ENCODE assay signal across 10 cellular contexts in the genomic region with DNA sequence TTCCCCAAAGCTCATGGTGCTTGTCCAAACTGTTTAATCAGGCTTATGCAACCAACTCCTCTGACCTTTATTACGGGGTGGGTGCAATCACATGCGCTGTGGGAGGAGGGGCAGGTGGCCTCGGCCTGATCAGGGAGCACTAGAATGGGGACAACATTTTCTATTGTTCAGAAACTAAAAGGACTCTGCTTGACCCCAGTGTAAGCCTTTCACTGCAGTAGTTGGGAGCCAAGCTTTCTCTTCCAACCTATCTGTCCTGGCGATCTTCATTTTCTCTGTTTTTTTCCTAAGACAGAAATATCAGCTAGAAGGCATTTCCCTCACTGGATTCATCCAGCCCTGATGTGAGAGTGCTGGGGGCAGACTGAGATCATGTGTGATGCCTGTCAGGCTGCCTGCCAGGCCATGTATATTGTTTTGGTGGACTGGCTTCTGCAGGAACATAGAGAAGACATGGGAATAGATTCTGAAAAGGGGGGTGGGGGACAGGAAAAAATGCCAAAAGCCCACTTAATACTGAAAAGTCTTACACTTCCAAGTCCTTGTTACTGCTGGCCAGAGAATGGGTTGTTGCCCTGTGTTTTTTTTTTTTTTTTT.
DNase-seq lines count a peak whose midpoint lies in the region; ATAC-seq and TF ChIP-seq lines count a peak whose summit lies in the region.
"Had no signal": no experiment of that assay in that cellular context is flagged by ENCODE, and none has a peak within 500 bp of the region (broad histone marks: within the 10 kb centered on the region; RNA-seq: fewer than 3 reads in every experiment).

No MANE protein-coding gene starts in this region.

- H3K27me3 Mint-ChIP-seq in Caco-2 (ENCODE audit: insufficient read depth, unreplicated experiment), result no peaks in the 10 kb centered on the region

- intact Hi-C loops in Caco-2 (cut with micrococcal nuclease; ENCODE audit: unreplicated experiment), result loop anchor here (1.0 to 10.0 kb wide), 3 partner anchors 29 to 561 kb away; no protein-coding TSS in a partner anchor

- H3K23ac ChIP-seq in trophoblast cell (ENCODE audit: low read length), result no peak overlapping the region

- H3K9ac ChIP-seq in trophoblast cell (ENCODE audit: low read length), result no peak overlapping the region

- peak overlapping the region; percentile 77 for H3K27ac Mint-ChIP-seq in Caco-2 (ENCODE audit: unreplicated experiment)

- no peak overlapping the region for H2BK120ac ChIP-seq in trophoblast cell (ENCODE audit: insufficient read depth, low read length, poor library complexity)

- no peak overlapping the region for H3K18ac ChIP-seq in trophoblast cell (ENCODE audit: low read length)

- peaks cover 38% of the 10 kb centered on the region for H3K4me1 ChIP-seq in Caco-2
- H3K4me1 ChIP-seq in foreskin keratinocyte, result peaks cover 14% of the 10 kb centered on the region
- peaks cover 6 to 17% of the 10 kb centered on the region in 2 experiments for H3K4me1 ChIP-seq in trophoblast cell (ENCODE audit: control insufficient read depth in 1 of 2, insufficient read depth in 2 of 2, low read length in 2 of 2)

- no peak overlapping the region for H4K91ac ChIP-seq in trophoblast cell (ENCODE audit: low read depth, low read length)

- H3K79me2 ChIP-seq in trophoblast cell (ENCODE audit: control insufficient read depth, insufficient read depth, low read length, poor library complexity), result no peaks in the 10 kb centered on the region

- no peaks in the 10 kb centered on the region for H3K9me3 Mint-ChIP-seq in Caco-2 (ENCODE audit: unreplicated experiment)

- no CpG with 5 or more reads among the region's 4 CpGs for WGBS in trophoblast cell (ENCODE audit: extremely low coverage, insufficient coverage, insufficient read length)

- no peak overlapping the region for H3K4me3 Mint-ChIP-seq in Caco-2 (ENCODE audit: unreplicated experiment)

- H3K4me1 Mint-ChIP-seq in Caco-2 (ENCODE audit: low read depth, unreplicated experiment), result peaks cover 24% of the 10 kb centered on the region

- POLR2A ChIA-PET in Caco-2 (lab: Charles Lee), result no interaction called here

- no peak overlapping the region for H2AFZ ChIP-seq in trophoblast cell (ENCODE audit: insufficient read depth, low read length, poor library complexity)

- ATAC-seq in foreskin keratinocyte, result peak; percentile 36
- ATAC-seq in GM21723 (IDR thresholded peaks at IDR 0.05; ENCODE audit: unreplicated experiment), result no peak
- ATAC-seq in GM19397 (IDR thresholded peaks at IDR 0.05; ENCODE audit: unreplicated experiment), result no peak

- peak; percentile 66 to 80 for DNase-seq in Caco-2
- DNase-seq in SHP77 treated with DMSO at 0.1 percent for 48 hours (lab: John Stamatoyannopoulos, UW), result peak; percentile 31
- DNase-seq in foreskin keratinocyte, result peak in 1 of 2 donors; percentile 68
- peak; percentile 62 to 87 for DNase-seq in trophoblast cell
- no peak for DNase-seq in NCI-H2196 (lab: John Stamatoyannopoulos, UW; ENCODE audit: unreplicated experiment)
- DNase-seq in Kasumi-1 (lab: John Stamatoyannopoulos, UW), result no peak
- DNase-seq: DMS153, NCI-H1694 treated with DMSO at 0.1 percent for 48 hours had no signal

- BruUV-seq in Caco-2 (replicated peaks; lab: Mats Ljungman, UMichigan), result no TSS peak

- no peaks in the 10 kb centered on the region for H3K27me3 ChIP-seq in Caco-2 (replicated peaks; ENCODE audit: control insufficient read depth, insufficient read depth, low read length)
- H3K27me3 ChIP-seq in foreskin keratinocyte, result no peaks in the 10 kb centered on the region
- H3K27me3 ChIP-seq in trophoblast cell (ENCODE audit: insufficient read depth, low read length), result no peaks in the 10 kb centered on the region

- H3K79me1 ChIP-seq in trophoblast cell (ENCODE audit: low read length), result peaks cover 4% of the 10 kb centered on the region

- H2AK5ac ChIP-seq in trophoblast cell (ENCODE audit: low read length), result no peak overlapping the region

- H2BK12ac ChIP-seq in trophoblast cell (ENCODE audit: low read length), result no peak overlapping the region

- H2BK5ac ChIP-seq in trophoblast cell (ENCODE audit: low read depth, low read length, poor library complexity), result no peak overlapping the region

- H3K36me3 ChIP-seq in Caco-2 (ENCODE audit: control insufficient read depth, insufficient read depth, low read length) (no peaks in the 10 kb centered on the region), trophoblast cell (ENCODE audit: control insufficient read depth in 1 of 2, insufficient read depth in 2 of 2, low read length in 2 of 2) (no peaks in the 10 kb centered on the region)

- no peak for TF ChIP-seq CTCF in Caco-2 (IDR thresholded peaks at IDR 0.05; ENCODE audit: insufficient read depth in 1 of 2, low read depth in 1 of 2, low read length in 1 of 2, severe bottlenecking in 1 of 2, unreplicated experiment in 1 of 2)
- TF ChIP-seq CTCF in foreskin keratinocyte (conservative IDR thresholded peaks at IDR 0.05), result no peak

- no peaks in the 10 kb centered on the region for H3K36me3 Mint-ChIP-seq in Caco-2 (ENCODE audit: insufficient read depth, unreplicated experiment)

- no peaks in the 10 kb centered on the region for H3K9me3 ChIP-seq in Caco-2
- H3K9me3 ChIP-seq in trophoblast cell (ENCODE audit: insufficient read depth, low read depth, low read length), result peaks cover 3% of the 10 kb centered on the region

- no peak overlapping the region for H4K8ac ChIP-seq in trophoblast cell (ENCODE audit: low read depth, low read length)

- H3K4me2 ChIP-seq in trophoblast cell (ENCODE audit: low read length), result no peak overlapping the region

- H3K4ac ChIP-seq in trophoblast cell (ENCODE audit: low read depth, low read length), result no peak overlapping the region

- no peak overlapping the region for H3K27ac ChIP-seq in foreskin keratinocyte
- peak overlapping the region; percentile 31 for H3K27ac ChIP-seq in trophoblast cell (ENCODE audit: low read depth, low read length)

- CTCF ChIA-PET in Caco-2 (lab: Charles Lee), result interaction anchor here (0.9 kb wide), 1 partner anchor 23 kb away, joined by 3 read pairs; no protein-coding TSS in a partner anchor

- H3K14ac ChIP-seq in trophoblast cell (ENCODE audit: low read length), result no peak overlapping the region

- no peak overlapping the region for H3K4me3 ChIP-seq in Caco-2 (ENCODE audit: low read depth, low read length)
- no peak overlapping the region for H3K4me3 ChIP-seq in trophoblast cell (ENCODE audit: low read depth, low read length)

- H4K12ac ChIP-seq in trophoblast cell (ENCODE audit: low read depth, low read length), result no peak overlapping the region

Comparison
In these comparisons a context has a peak if more than half of its experiments do, and no peak if none do; other contexts are left out.
1. DNase-seq: peak in Caco-2 (2 of 2), SHP77 treated with DMSO at 0.1 percent for 48 hours (single experiment) and trophoblast cell (2 of 2); none in NCI-H2196 (single experiment) and Kasumi-1 (0 of 2).